ENCODE assay signal across 8 cellular contexts in genomic region chr21:33642027-33642895, GRCh38. TPM values are rescaled to one million over a fixed set of nuclear protein-coding genes. Genes with fewer than 3 reads are reported as not detected.
DNase-seq lines count a peak whose midpoint lies in the region; ATAC-seq and TF ChIP-seq lines count a peak whose summit lies in the region.

TSS of gene ITSN1 (plus strand) at chr21:33642501. CDS start at chr21:33718829, 76,328 bp downstream.

- 0 to 1% methylated on average over 28 to 34 of the region's 71 CpGs for WGBS in esophagus squamous epithelium, 2 donors

- no peaks in the 10 kb centered on the region for H3K36me3 ChIP-seq in KOPT-K1 (ENCODE audit: insufficient read depth, low read length)
- no peaks in the 10 kb centered on the region for H3K36me3 ChIP-seq in Peyer's patch
- H3K36me3 ChIP-seq in esophagus squamous epithelium, result peaks cover 0 to under 1% (median 0%) of the 10 kb centered on the region in 3 donors

- peak; percentile 91 to 94 for TF ChIP-seq POLR2A in Peyer's patch (IDR thresholded peaks at IDR 0.05)
- TF ChIP-seq POLR2A in esophagus squamous epithelium (IDR thresholded peaks at IDR 0.05), result peak in 3 of 4 donors; percentile 85 to 91 (median 90)

- TF ChIP-seq CTCF in Peyer's patch (IDR thresholded peaks at IDR 0.05) (no peak), esophagus squamous epithelium (IDR thresholded peaks at IDR 0.05) (no peak)

- H3K4me1 Mint-ChIP-seq in activated T-helper 1 cell treated with anti-CD3 and anti-CD28 coated beads, Interleukin-12 subunit alpha, Interleukin-12 subunit beta, Interleukin-2, Interleukin-4 antibody, amounts not matched to agents 30 ng/mL and 10 ng/mL and 1 ng/mL, durations not matched to agents 14 hours and 24 hours and 36 hours (ENCODE audit: low read depth), result peaks cover 14% of the 10 kb centered on the region

- H3K27ac Mint-ChIP-seq in activated T-helper 1 cell treated with anti-CD3 and anti-CD28 coated beads, Interleukin-12 subunit alpha, Interleukin-12 subunit beta, Interleukin-2, Interleukin-4 antibody, amounts not matched to agents 30 ng/mL and 10 ng/mL and 1 ng/mL, durations not matched to agents 14 hours and 24 hours and 36 hours, result peak within 1 kb of the TSS; percentile 96

- H3K9me3 ChIP-seq in KOPT-K1 (ENCODE audit: insufficient read depth, low read length, poor library complexity, severe bottlenecking) (no peaks in the 10 kb centered on the region), Peyer's patch (no peaks in the 10 kb centered on the region), esophagus squamous epithelium (no peaks in the 10 kb centered on the region)

- peak within 1 kb of the TSS; percentile 89 for H3K4me3 Mint-ChIP-seq in activated T-helper 1 cell treated with anti-CD3 and anti-CD28 coated beads, Interleukin-12 subunit alpha, Interleukin-12 subunit beta, Interleukin-2, Interleukin-4 antibody, amounts not matched to agents 30 ng/mL and 10 ng/mL and 1 ng/mL, durations not matched to agents 14 hours and 24 hours and 36 hours

- intact Hi-C loops in activated T-helper 1 cell treated with anti-CD3 and anti-CD28 coated beads, Interleukin-12 subunit alpha, Interleukin-12 subunit beta, Interleukin-2, Interleukin-4 antibody, amounts not matched to agents 30 ng/mL and 10 ng/mL and 1 ng/mL, durations not matched to agents 14 hours and 24 hours and 36 hours (cut with micrococcal nuclease), result loop anchor here (1.0 to 10.0 kb wide), 9 partner anchors 54 to 975 kb away; partner anchors contain the start of genes DONSON, RCAN1 and TMEM50B
- intact Hi-C loops in esophagus squamous epithelium (cut with DNase I), result no loop called here

- H3K27me3 ChIP-seq in Peyer's patch, result no peaks in the 10 kb centered on the region
- no peaks in the 10 kb centered on the region for H3K27me3 ChIP-seq in esophagus squamous epithelium

- H3K4me1 ChIP-seq in Peyer's patch (peaks cover 0 to 45% (median 6%) of the 10 kb centered on the region in 4 donors), esophagus squamous epithelium (peaks cover 14 to 53% (median 16%) of the 10 kb centered on the region in 3 donors)

- peak within 1 kb of the TSS; percentile 78 for H3K27ac ChIP-seq in KOPT-K1 (ENCODE audit: low read depth, low read length, poor library complexity, severe bottlenecking)
- peak within 1 kb of the TSS; percentile 80 to 94 (median 85) for H3K27ac ChIP-seq in Peyer's patch
- peak within 1 kb of the TSS; percentile 90 to 96 (median 93) for H3K27ac ChIP-seq in esophagus squamous epithelium

- H3K4me3 ChIP-seq in Peyer's patch (peak within 1 kb of the TSS; percentile 84 to 99 (median 92)), esophagus squamous epithelium (peak within 1 kb of the TSS; percentile 81 to 97 (median 90))

- peaks cover 26% of the 10 kb centered on the region for H3K27me3 Mint-ChIP-seq in activated T-helper 1 cell treated with anti-CD3 and anti-CD28 coated beads, Interleukin-12 subunit alpha, Interleukin-12 subunit beta, Interleukin-2, Interleukin-4 antibody, amounts not matched to agents 30 ng/mL and 10 ng/mL and 1 ng/mL, durations not matched to agents 14 hours and 24 hours and 36 hours (ENCODE audit: insufficient read depth)

- peaks cover 4% of the 10 kb centered on the region for H3K36me3 Mint-ChIP-seq in activated T-helper 1 cell treated with anti-CD3 and anti-CD28 coated beads, Interleukin-12 subunit alpha, Interleukin-12 subunit beta, Interleukin-2, Interleukin-4 antibody, amounts not matched to agents 30 ng/mL and 10 ng/mL and 1 ng/mL, durations not matched to agents 14 hours and 24 hours and 36 hours (ENCODE audit: low read depth)

- DNase-seq in DMS53 (lab: John Stamatoyannopoulos, UW) (peak; percentile 99), Peyer's patch (peak; percentile 100), esophagus squamous epithelium (lab: John Stamatoyannopoulos, UW) (peak; percentile 99), myocyte (ENCODE audit: low read depth) (peak; percentile 100)
- peak; percentile 98 for DNase-seq in activated T-helper 1 cell treated with anti-CD3 and anti-CD28 coated beads, Interleukin-12 subunit alpha, Interleukin-12 subunit beta, Interleukin-2, Interleukin-4 antibody, amounts not matched to agents 30 ng/mL and 10 ng/mL and 1 ng/mL, durations not matched to agents 14 hours and 24 hours and 36 hours (ENCODE audit: low spot score)
- DNase-seq in stimulated activated CD8-positive, alpha-beta memory T cell treated with anti-CD3 and anti-CD28 coated beads, Interleukin-7, amount 100 ng/mL, for 4 hours (ENCODE audit: low read depth in 2 of 2), result peak; percentile 100

- H3K9me3 Mint-ChIP-seq in activated T-helper 1 cell treated with anti-CD3 and anti-CD28 coated beads, Interleukin-12 subunit alpha, Interleukin-12 subunit beta, Interleukin-2, Interleukin-4 antibody, amounts not matched to agents 30 ng/mL and 10 ng/mL and 1 ng/mL, durations not matched to agents 14 hours and 24 hours and 36 hours, result no peaks in the 10 kb centered on the region

- peak; percentile 79 for ATAC-seq in GM21825 (IDR thresholded peaks at IDR 0.05; ENCODE audit: unreplicated experiment)

RNA-seq across cellular contexts. Expression of gene ITSN1, which starts in this region (rescaled TPM):
- total RNA-seq in Peyer's patch (10 to 100 TPM; 41.0 to 56.9 (median 49.5) TPM), esophagus squamous epithelium (10 to 100 TPM in 3 of 4 donors, 1 to 10 TPM in 1; 9.5 to 27.1 (median 11.6) TPM), myocyte (32.2 and 36.8 TPM in 2 replicates)
- 4.2 and 4.5 TPM in 2 replicates for total RNA-seq in activated T-helper 1 cell treated with anti-CD3 and anti-CD28 coated beads, Interleukin-12 subunit alpha, Interleukin-12 subunit beta, Interleukin-2, Interleukin-4 antibody, amounts not matched to agents 30 ng/mL and 10 ng/mL and 1 ng/mL, durations not matched to agents 14 hours and 24 hours and 36 hours
- polyA plus RNA-seq in myocyte (2012), result 16.2 TPM

Comparison
In these comparisons a context has a peak if more than half of its experiments do, and no peak if none do; other contexts are left out.
1. Peak in every context shown above with its lines: DNase-seq, ATAC-seq, H3K4me3 ChIP-seq and H3K27ac ChIP-seq.